In genomic region chr11:65426839-65427690, GRCh38 we compare ENCODE assay signal across 8 cellular contexts. TPM values are rescaled to one million over a fixed set of nuclear protein-coding genes. Genes with fewer than 3 reads are reported as not detected.
DNase-seq lines count a peak whose midpoint lies in the region; ATAC-seq lines count a peak whose summit lies in the region.

No MANE protein-coding gene starts in this region.

- DNase-seq in DMS53 treated with DMSO at 0.1 percent for 48 hours (lab: John Stamatoyannopoulos, UW; ENCODE audit: unreplicated experiment) (peak; percentile 55), NCI-H226 (peak; percentile 40), left cardiac atrium (peak; percentile 36), skeletal muscle cell (ENCODE audit: low read depth) (no peak), NCI-H1092 treated with DMSO at 0.1 percent for 48 hours (lab: John Stamatoyannopoulos, UW) (no peak)

- H3K9me3 Mint-ChIP-seq in activated naive CD8-positive, alpha-beta T cell (ENCODE audit: low read depth): no peaks in the 10 kb centered on the region

- intact Hi-C loops in left cardiac atrium (cut with DNase I): loop anchor here in 1 of 2 donors (2.0 kb wide), 1 partner anchor 78 kb away; no protein-coding TSS in a partner anchor

- peaks cover 68% of the 10 kb centered on the region for H3K4me1 Mint-ChIP-seq in activated naive CD8-positive, alpha-beta T cell (ENCODE audit: low read depth)

- ATAC-seq in left cardiac atrium (peak in 1 of 2 donors; percentile 1), GM21717 (IDR thresholded peaks at IDR 0.05; ENCODE audit: unreplicated experiment) (no peak), HG02798 (IDR thresholded peaks at IDR 0.05; ENCODE audit: poor library complexity, unreplicated experiment) (no peak)

- peak overlapping the region; percentile 99 for H3K27ac Mint-ChIP-seq in activated naive CD8-positive, alpha-beta T cell

- no peaks in the 10 kb centered on the region for H3K27me3 Mint-ChIP-seq in activated naive CD8-positive, alpha-beta T cell

- H3K4me3 ChIP-seq in skeletal muscle cell (ENCODE audit: low read depth, low read length): peak overlapping the region; percentile 86

- H3K4me3 Mint-ChIP-seq in activated naive CD8-positive, alpha-beta T cell: peak overlapping the region; percentile 99

- H3K36me3 Mint-ChIP-seq in activated naive CD8-positive, alpha-beta T cell: peaks cover 28% of the 10 kb centered on the region

RNA-seq across cellular contexts. Expression of gene NEAT1, which starts 4.5 kb away (rescaled TPM):
- 100 to 1,000 TPM; 405 to 657 TPM for total RNA-seq in left cardiac atrium

RNA-seq across cellular contexts. Expression of gene FRMD8, which starts 40.6 kb away (rescaled TPM):
- total RNA-seq in left cardiac atrium: 10 to 100 TPM; 13.4 to 21.5 TPM

RNA-seq across cellular contexts. Expression of gene SLC25A45, which starts 44.6 kb away (rescaled TPM):
- 1 to 10 TPM; 4.1 to 7.2 TPM for total RNA-seq in left cardiac atrium

Comparison
In these comparisons a context has a peak if more than half of its experiments do, and no peak if none do; other contexts are left out.
1. DNase-seq: peak in DMS53 treated with DMSO at 0.1 percent for 48 hours (single experiment), NCI-H226 (single experiment) and left cardiac atrium (single experiment); none in skeletal muscle cell (single experiment) and NCI-H1092 treated with DMSO at 0.1 percent for 48 hours (single experiment).